Comparison of ENCODE assay signal across 8 cellular contexts in genomic region chr10:33008499-33009243, GRCh38. TPM values are rescaled to one million over a fixed set of nuclear protein-coding genes. Genes with fewer than 3 reads are reported as not detected.
DNase-seq lines count a peak whose midpoint lies in the region; ATAC-seq, FAIRE-seq and TF ChIP-seq lines count a peak whose summit lies in the region.

No MANE protein-coding gene starts in this region.

- no TSS peak for BruUV-seq in IMR-90 (replicated peaks; lab: Mats Ljungman, UMichigan)

- H3K18ac ChIP-seq in IMR-90 (ENCODE audit: low read depth, low read length), result no peak overlapping the region; the same call in 1 of the 2 replicates

- peak overlapping the region; percentile 72 for H3K4me2 ChIP-seq in A549
- peak overlapping the region; percentile 91; the same call in 1 of the 2 replicates for H3K4me2 ChIP-seq in IMR-90 (ENCODE audit: low read depth, low read length)
- H3K4me2 ChIP-seq in neural cell (ENCODE audit: low read length), result no peak overlapping the region

- DNase-seq in A549 (ENCODE audit: low read depth in 1 of 2, low spot score in 1 of 2) (peak in 1 of 2 experiments; percentile 94), GM13977 (ENCODE audit: low spot score) (peak; percentile 70), IMR-90 (peak; percentile 92), OCI-M2 (lab: John Stamatoyannopoulos, UW; ENCODE audit: unreplicated experiment) (peak; percentile 48), esophagus squamous epithelium (lab: John Stamatoyannopoulos, UW) (no peak)
- peak; percentile 35 for DNase-seq in activated T-cell treated with anti-CD3 and anti-CD28 coated beads, Interleukin-2, amount 50 U/mL, for 1 hour

- intact Hi-C loops in IMR-90 (cut with micrococcal nuclease), result loop anchor here (1.0 to 10.0 kb wide), 5 partner anchors 111 to 816 kb away; partner anchors contain the start of genes CCDC7 and EPC1
- intact Hi-C loops in esophagus squamous epithelium (cut with DNase I), result loop anchor here (5.0 to 10.0 kb wide), 2 partner anchors 116 to 211 kb away; no protein-coding TSS in a partner anchor

- H2BK20ac ChIP-seq in IMR-90 (ENCODE audit: low read depth, low read length), result peak overlapping the region; percentile 49

- peak overlapping the region; percentile 46; the same call in 1 of the 3 replicates for H2BK15ac ChIP-seq in IMR-90 (ENCODE audit: low read depth, low read length)

- H4K20me1 ChIP-seq in IMR-90 (ENCODE audit: insufficient read depth, low read length), result no peaks in the 10 kb centered on the region
- no peaks in the 10 kb centered on the region for H4K20me1 ChIP-seq in neural cell (ENCODE audit: insufficient read depth)

- peaks cover 11% of the 10 kb centered on the region for H3K9me1 ChIP-seq in IMR-90 (ENCODE audit: insufficient read depth, low read length)

- H3F3A ChIP-seq in neural cell (ENCODE audit: insufficient read depth, low read length, poor library complexity, severe bottlenecking), result no peaks in the 10 kb centered on the region

- WGBS in A549 (ENCODE audit: missing lambda C conversion rate), result 5% methylated on average over 9 of the region's 9 CpGs
- 0% methylated on average over 2 of the region's 9 CpGs; no CpG with 5 or more reads in 1 of the 2 experiments for WGBS in IMR-90 (ENCODE audit: extremely low coverage in 2 of 2, insufficient read length in 1 of 2), 2 experiments
- 13 to 15% methylated on average over 9 of the region's 9 CpGs for WGBS in esophagus squamous epithelium, 2 donors
- WGBS in thymus, result 19% methylated on average over 9 of the region's 9 CpGs

- peak overlapping the region; percentile 80 for H2AK5ac ChIP-seq in IMR-90 (ENCODE audit: low read depth, low read length)

- TF ChIP-seq EP300 in A549 (IDR thresholded peaks at IDR 0.05), result peak; percentile 76 to 77; a peak in 2 of 5 replicates
- TF ChIP-seq EP300 in neural cell (conservative IDR thresholded peaks at IDR 0.05; ENCODE audit: poor library complexity, severe bottlenecking), result no peak

- H3K36me3 ChIP-seq in IMR-90 (ENCODE audit: control insufficient read depth, insufficient read depth, low read length) (no peaks in the 10 kb centered on the region), esophagus squamous epithelium (no peaks in the 10 kb centered on the region), neural cell (ENCODE audit: insufficient read depth, low read length) (no peaks in the 10 kb centered on the region), thymus (ENCODE audit: control insufficient read depth, insufficient read depth) (no peaks in the 10 kb centered on the region)

- TF ChIP-seq RAD21 in A549 (conservative IDR thresholded peaks at IDR 0.05 in 1 of 2, IDR thresholded peaks at IDR 0.05 in 1 of 2), result peak; percentile 99
- peak; percentile 98 for TF ChIP-seq RAD21 in IMR-90 (IDR thresholded peaks at IDR 0.05; ENCODE audit: low read length)
- peak; percentile 98 for TF ChIP-seq RAD21 in neural cell (conservative IDR thresholded peaks at IDR 0.05)

- POLR2A ChIA-PET in A549 (lab: Yijun Ruan, JAX), result interaction anchor here (0.6 to 7.7 kb wide), 10 partner anchors 26 to 678 kb away, joined by 3 to 163 read pairs (median 8); no protein-coding TSS in a partner anchor
- POLR2A ChIA-PET in IMR-90 (lab: Charles Lee; ENCODE audit: unreplicated experiment), result no interaction called here

- TF ChIP-seq CTCF in A549 (IDR thresholded peaks at IDR 0.05) (peak; percentile 98), GM13977 (IDR thresholded peaks at IDR 0.05; ENCODE audit: extremely low read depth, insufficient read depth, missing control alignments) (peak; percentile 89), IMR-90 (conservative IDR thresholded peaks at IDR 0.05; ENCODE audit: low read depth, low read length) (peak; percentile 99), esophagus squamous epithelium (IDR thresholded peaks at IDR 0.05) (peak; percentile 89 to 99 (median 98)), neural cell (IDR thresholded peaks at IDR 0.05; ENCODE audit: poor library complexity, severe bottlenecking) (peak; percentile 97)

- no peaks in the 10 kb centered on the region for H3K79me2 ChIP-seq in neural cell (replicated peaks; ENCODE audit: insufficient read depth, low read length)

- H3K4me1 ChIP-seq in A549, result peaks cover 73% of the 10 kb centered on the region
- H3K4me1 ChIP-seq in IMR-90 (ENCODE audit: control insufficient read depth, insufficient read depth, low read length), result peaks cover 11% of the 10 kb centered on the region
- H3K4me1 ChIP-seq in esophagus squamous epithelium, result peaks cover 3 to 42% (median 15%) of the 10 kb centered on the region in 3 donors
- H3K4me1 ChIP-seq in thymus (ENCODE audit: control insufficient read depth, insufficient read depth, low read length), result peaks cover 3% of the 10 kb centered on the region

- peaks cover 3 to 18% of the 10 kb centered on the region in 2 experiments; a peak in 2 of 4 replicates for H3K79me1 ChIP-seq in IMR-90 (ENCODE audit: low read depth in 1 of 2, low read length in 2 of 2)

- H3K27me3 ChIP-seq in IMR-90 (ENCODE audit: control insufficient read depth, insufficient read depth, low read length) (no peaks in the 10 kb centered on the region), esophagus squamous epithelium (no peaks in the 10 kb centered on the region), neural cell (ENCODE audit: insufficient read depth, low read depth, low read length) (no peaks in the 10 kb centered on the region), thymus (ENCODE audit: control insufficient read depth, insufficient read depth) (no peaks in the 10 kb centered on the region)

- peak; percentile 85 for FAIRE-seq in A549 (lab: Jason Lieb, UNC)

- dilution Hi-C loops in IMR-90 (cut with HindIII; ENCODE audit: low sequenced_read_pairs, unreplicated experiment), result no loop called here

- H4K5ac ChIP-seq in IMR-90 (ENCODE audit: low read depth, low read length), result no peak overlapping the region

- H3K23ac ChIP-seq in IMR-90 (ENCODE audit: low read depth, low read length), result no peak overlapping the region; the same call in 1 of the 2 replicates

- no peak overlapping the region for H2AFZ ChIP-seq in IMR-90 (replicated peaks; ENCODE audit: low read length, poor library complexity)
- no peak overlapping the region for H2AFZ ChIP-seq in neural cell (ENCODE audit: low read depth, low read length)

- no peaks in the 10 kb centered on the region for H3K9me3 ChIP-seq in A549
- H3K9me3 ChIP-seq in IMR-90 (ENCODE audit: control insufficient read depth, insufficient read depth, low read length), result no peaks in the 10 kb centered on the region
- no peaks in the 10 kb centered on the region for H3K9me3 ChIP-seq in esophagus squamous epithelium
- no peaks in the 10 kb centered on the region for H3K9me3 ChIP-seq in neural cell (ENCODE audit: low read length)
- no peaks in the 10 kb centered on the region for H3K9me3 ChIP-seq in thymus (ENCODE audit: control insufficient read depth)

- H2BK120ac ChIP-seq in IMR-90 (ENCODE audit: low read depth, low read length), result peak overlapping the region; percentile 78; the same call in 1 of the 2 replicates

- no peak overlapping the region for H2AK9ac ChIP-seq in IMR-90 (replicated peaks; ENCODE audit: low read depth, low read length, poor library complexity)

- H3K4me3 ChIP-seq in A549 (no peak overlapping the region), IMR-90 (ENCODE audit: insufficient read depth, low read depth, low read length) (no peak overlapping the region), esophagus squamous epithelium (peak overlapping the region in 1 of 4 donors; percentile 31), neural cell (ENCODE audit: low read length) (no peak overlapping the region), thymus (ENCODE audit: low read length) (peak overlapping the region; percentile 21)

- peak overlapping the region; percentile 43; the same call in 1 of the 2 replicates for H4K91ac ChIP-seq in IMR-90 (ENCODE audit: insufficient read depth, low read depth, low read length)

- H3K27ac ChIP-seq in A549 (peak overlapping the region; percentile 98 to 99), IMR-90 (ENCODE audit: insufficient read depth, low read length) (no peak overlapping the region; the same call in 1 of the 2 replicates), esophagus squamous epithelium (peak overlapping the region in 1 of 4 donors; percentile 34), neural cell (ENCODE audit: low read length) (no peak overlapping the region), thymus (ENCODE audit: low read depth) (no peak overlapping the region)

- H2BK5ac ChIP-seq in IMR-90 (ENCODE audit: low read depth, low read length, poor library complexity, severe bottlenecking), result peak overlapping the region; percentile 84

- H4K8ac ChIP-seq in IMR-90 (ENCODE audit: low read depth in 2 of 2, low read length in 2 of 2), result peak overlapping the region in 1 of 2 experiments; percentile 71; a peak in 1 of 4 replicates

- in situ Hi-C loops in GM13977 (cut with MboI; ENCODE audit: low pct_unique_long_range_greater_than_20kb, low sequenced_read_pairs, unreplicated experiment), result loop anchor here (5.0 kb wide), 1 partner anchor 216 kb away; no protein-coding TSS in a partner anchor
- in situ Hi-C loops in IMR-90 (cut with MboI; ENCODE audit: low sequenced_read_pairs), result loop anchor here (5.0 kb wide), 2 partner anchors 56 to 211 kb away; no protein-coding TSS in a partner anchor

- CTCF ChIA-PET in A549 (lab: Yijun Ruan, JAX) (interaction anchor here (0.6 to 10.6 kb wide), 47 partner anchors 9 to 1067 kb away, joined by 3 to 168 read pairs (median 5); no protein-coding TSS in a partner anchor), IMR-90 (lab: Yijun Ruan, JAX) (interaction anchor here (0.6 to 2.7 kb wide), 23 partner anchors 11 to 735 kb away, joined by 3 to 18 read pairs (median 4); no protein-coding TSS in a partner anchor)

- TF ChIP-seq POLR2A in A549 (IDR thresholded peaks at IDR 0.05; ENCODE audit: low read length) (no peak), IMR-90 (IDR thresholded peaks at IDR 0.05; ENCODE audit: low read depth, low read length) (peak; percentile 56; the same call in 1 of the 2 replicates), esophagus squamous epithelium (IDR thresholded peaks at IDR 0.05) (no peak)

- H3K4ac ChIP-seq in IMR-90 (ENCODE audit: low read depth, low read length), result peak overlapping the region; percentile 42; the same call in 1 of the 2 replicates

- peak; percentile 7 to 21; a peak in 5 of 6 replicates for ATAC-seq in A549
- peak; percentile 43 for ATAC-seq in IMR-90 (ENCODE audit: low read depth)

- H3K9me2 ChIP-seq in neural cell (ENCODE audit: insufficient read depth, low read length), result no peaks in the 10 kb centered on the region

- peak overlapping the region; percentile 27; the same call in 1 of the 2 replicates for H3K56ac ChIP-seq in IMR-90 (ENCODE audit: extremely low read depth, insufficient read depth, low read length)

- H3K14ac ChIP-seq in IMR-90 (replicated peaks; ENCODE audit: low read depth, low read length), result 0 out of 2 replicates have a peak overlapping the region, but pooled peaks have one; percentile 33

- H3K9ac ChIP-seq in IMR-90 (ENCODE audit: low read depth, low read length) (no peak overlapping the region; the same call in 1 of the 2 replicates), neural cell (ENCODE audit: low read length) (no peak overlapping the region)

RNA-seq across cellular contexts. Expression of gene ITGB1, which starts 50.6 kb away (rescaled TPM):
- polyA plus RNA-seq in A549 (2011; rRNA removed) (1,667 and 2,408 TPM in 2 replicates), A549 (2017; fragmentation: RNase III; extraction: RNeasy Plus Mini Kit Qiagen cat#74134 plus additional on column Dnase treatment) (1,270 to 1,281 TPM (median 1,270 TPM) in 3 replicates), IMR-90 (2012; rRNA removed) (1,631 and 2,066 TPM in 2 replicates), neural cell (59.2 and 62.4 TPM in 2 replicates), thymus (157 TPM)
- 320 and 370 TPM in 2 replicates for polyA plus RNA-seq in A549 (2012; cell fraction: cytosol; rRNA removed)
- polyA plus RNA-seq in A549 (2012; cell fraction: nucleus; rRNA removed), result 214 and 381 TPM in 2 replicates
- polyA minus RNA-seq in A549 (2011; rRNA and poly(A)+ RNA removed), result 799 and 821 TPM in 2 replicates
- total RNA-seq in IMR-90 (2012; rRNA removed) (1,331 and 2,388 TPM in 2 replicates), esophagus squamous epithelium (100 to 1,000 TPM in 3 of 4 donors, 10 to 100 TPM in 1; 70.5 to 323 (median 161) TPM)
- 248 and 281 TPM in 2 replicates for polyA plus RNA-seq in IMR-90 (2012; cell fraction: cytosol; rRNA removed)
- 53.9 and 506 TPM in 2 replicates for polyA plus RNA-seq in IMR-90 (2012; cell fraction: nucleus; rRNA removed; ENCODE audit: low replicate concordance)
- polyA minus RNA-seq in neural cell, result 140 and 141 TPM in 2 replicates

Comparison
In these comparisons a context has a peak if more than half of its experiments do, and no peak if none do; other contexts are left out.
1. H3K27ac ChIP-seq: peak in A549 (2 of 2); none in IMR-90 (single experiment), neural cell (single experiment) and thymus (single experiment).
2. Peak in every context shown above with its lines, with median percentiles within 50 percentile points of each other: CTCF ChIP-seq.